In genomic region chr17:62703776-62704380, GRCh38 we compare ENCODE assay signal across 1 cellular context.
A peak's percentile ranks its signal among the peaks of the same experiment; 100 is the strongest.
TF ChIP-seq lines count a peak whose summit lies in the region.

No MANE protein-coding gene starts in this region.

TF ChIP-seq in HepG2, 621 proteins besides CTCF, POLR2A, EP300 and RAD21 (continued from another document):
- TF ChIP-seq, protein P1, sequence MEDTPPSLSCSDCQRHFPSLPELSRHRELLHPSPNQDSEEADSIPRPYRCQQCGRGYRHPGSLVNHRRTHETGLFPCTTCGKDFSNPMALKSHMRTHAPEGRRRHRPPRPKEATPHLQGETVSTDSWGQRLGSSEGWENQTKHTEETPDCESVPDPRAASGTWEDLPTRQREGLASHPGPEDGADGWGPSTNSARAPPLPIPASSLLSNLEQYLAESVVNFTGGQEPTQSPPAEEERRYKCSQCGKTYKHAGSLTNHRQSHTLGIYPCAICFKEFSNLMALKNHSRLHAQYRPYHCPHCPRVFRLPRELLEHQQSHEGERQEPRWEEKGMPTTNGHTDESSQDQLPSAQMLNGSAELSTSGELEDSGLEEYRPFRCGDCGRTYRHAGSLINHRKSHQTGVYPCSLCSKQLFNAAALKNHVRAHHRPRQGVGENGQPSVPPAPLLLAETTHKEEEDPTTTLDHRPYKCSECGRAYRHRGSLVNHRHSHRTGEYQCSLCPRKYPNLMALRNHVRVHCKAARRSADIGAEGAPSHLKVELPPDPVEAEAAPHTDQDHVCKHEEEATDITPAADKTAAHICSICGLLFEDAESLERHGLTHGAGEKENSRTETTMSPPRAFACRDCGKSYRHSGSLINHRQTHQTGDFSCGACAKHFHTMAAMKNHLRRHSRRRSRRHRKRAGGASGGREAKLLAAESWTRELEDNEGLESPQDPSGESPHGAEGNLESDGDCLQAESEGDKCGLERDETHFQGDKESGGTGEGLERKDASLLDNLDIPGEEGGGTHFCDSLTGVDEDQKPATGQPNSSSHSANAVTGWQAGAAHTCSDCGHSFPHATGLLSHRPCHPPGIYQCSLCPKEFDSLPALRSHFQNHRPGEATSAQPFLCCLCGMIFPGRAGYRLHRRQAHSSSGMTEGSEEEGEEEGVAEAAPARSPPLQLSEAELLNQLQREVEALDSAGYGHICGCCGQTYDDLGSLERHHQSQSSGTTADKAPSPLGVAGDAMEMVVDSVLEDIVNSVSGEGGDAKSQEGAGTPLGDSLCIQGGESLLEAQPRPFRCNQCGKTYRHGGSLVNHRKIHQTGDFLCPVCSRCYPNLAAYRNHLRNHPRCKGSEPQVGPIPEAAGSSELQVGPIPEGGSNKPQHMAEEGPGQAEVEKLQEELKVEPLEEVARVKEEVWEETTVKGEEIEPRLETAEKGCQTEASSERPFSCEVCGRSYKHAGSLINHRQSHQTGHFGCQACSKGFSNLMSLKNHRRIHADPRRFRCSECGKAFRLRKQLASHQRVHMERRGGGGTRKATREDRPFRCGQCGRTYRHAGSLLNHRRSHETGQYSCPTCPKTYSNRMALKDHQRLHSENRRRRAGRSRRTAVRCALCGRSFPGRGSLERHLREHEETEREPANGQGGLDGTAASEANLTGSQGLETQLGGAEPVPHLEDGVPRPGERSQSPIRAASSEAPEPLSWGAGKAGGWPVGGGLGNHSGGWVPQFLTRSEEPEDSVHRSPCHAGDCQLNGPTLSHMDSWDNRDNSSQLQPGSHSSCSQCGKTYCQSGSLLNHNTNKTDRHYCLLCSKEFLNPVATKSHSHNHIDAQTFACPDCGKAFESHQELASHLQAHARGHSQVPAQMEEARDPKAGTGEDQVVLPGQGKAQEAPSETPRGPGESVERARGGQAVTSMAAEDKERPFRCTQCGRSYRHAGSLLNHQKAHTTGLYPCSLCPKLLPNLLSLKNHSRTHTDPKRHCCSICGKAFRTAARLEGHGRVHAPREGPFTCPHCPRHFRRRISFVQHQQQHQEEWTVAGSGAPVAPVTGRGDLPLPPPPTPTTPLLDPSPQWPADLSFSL (CRISPR knock-in tag; IDR thresholded peaks at IDR 0.05) = no peak
- TF ChIP-seq HOXA9 (CRISPR knock-in tag; IDR thresholded peaks at IDR 0.05; ENCODE audit: borderline replicate concordance) (no peak), SP4 (CRISPR knock-in tag; IDR thresholded peaks at IDR 0.05) (peak; percentile 73), HDAC2 (CRISPR knock-in tag; IDR thresholded peaks at IDR 0.05) (no peak), ZNF441 (CRISPR knock-in tag; IDR thresholded peaks at IDR 0.05; ENCODE audit: borderline replicate concordance) (no peak), ZNF549 (CRISPR knock-in tag; IDR thresholded peaks at IDR 0.05) (no peak), GABPB1 (CRISPR knock-in tag; IDR thresholded peaks at IDR 0.05) (peak; percentile 82), ZNF552 (CRISPR knock-in tag; IDR thresholded peaks at IDR 0.05; ENCODE audit: borderline replicate concordance) (0 out of 2 replicates have a peak, but pooled peaks have one; percentile 42), PLSCR1 (CRISPR knock-in tag; IDR thresholded peaks at IDR 0.05; ENCODE audit: borderline replicate concordance) (no peak), ZNF772 (CRISPR knock-in tag; IDR thresholded peaks at IDR 0.05) (no peak), ZNF251 (CRISPR knock-in tag; IDR thresholded peaks at IDR 0.05) (no peak), TEAD3 (CRISPR knock-in tag; optimal IDR thresholded peaks at IDR 0.05; ENCODE audit: borderline replicate concordance) (peak; percentile 42), ZNF563 (CRISPR knock-in tag; IDR thresholded peaks at IDR 0.05) (peak; percentile 66; the same call in 1 of the 2 replicates)
- TF ChIP-seq, protein P2, sequence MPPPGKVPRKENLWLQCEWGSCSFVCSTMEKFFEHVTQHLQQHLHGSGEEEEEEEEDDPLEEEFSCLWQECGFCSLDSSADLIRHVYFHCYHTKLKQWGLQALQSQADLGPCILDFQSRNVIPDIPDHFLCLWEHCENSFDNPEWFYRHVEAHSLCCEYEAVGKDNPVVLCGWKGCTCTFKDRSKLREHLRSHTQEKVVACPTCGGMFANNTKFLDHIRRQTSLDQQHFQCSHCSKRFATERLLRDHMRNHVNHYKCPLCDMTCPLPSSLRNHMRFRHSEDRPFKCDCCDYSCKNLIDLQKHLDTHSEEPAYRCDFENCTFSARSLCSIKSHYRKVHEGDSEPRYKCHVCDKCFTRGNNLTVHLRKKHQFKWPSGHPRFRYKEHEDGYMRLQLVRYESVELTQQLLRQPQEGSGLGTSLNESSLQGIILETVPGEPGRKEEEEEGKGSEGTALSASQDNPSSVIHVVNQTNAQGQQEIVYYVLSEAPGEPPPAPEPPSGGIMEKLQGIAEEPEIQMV (CRISPR knock-in tag; IDR thresholded peaks at IDR 0.05; ENCODE audit: low read depth) = peak; percentile 53; the same call in 1 of the 2 replicates
- TF ChIP-seq, protein P3, sequence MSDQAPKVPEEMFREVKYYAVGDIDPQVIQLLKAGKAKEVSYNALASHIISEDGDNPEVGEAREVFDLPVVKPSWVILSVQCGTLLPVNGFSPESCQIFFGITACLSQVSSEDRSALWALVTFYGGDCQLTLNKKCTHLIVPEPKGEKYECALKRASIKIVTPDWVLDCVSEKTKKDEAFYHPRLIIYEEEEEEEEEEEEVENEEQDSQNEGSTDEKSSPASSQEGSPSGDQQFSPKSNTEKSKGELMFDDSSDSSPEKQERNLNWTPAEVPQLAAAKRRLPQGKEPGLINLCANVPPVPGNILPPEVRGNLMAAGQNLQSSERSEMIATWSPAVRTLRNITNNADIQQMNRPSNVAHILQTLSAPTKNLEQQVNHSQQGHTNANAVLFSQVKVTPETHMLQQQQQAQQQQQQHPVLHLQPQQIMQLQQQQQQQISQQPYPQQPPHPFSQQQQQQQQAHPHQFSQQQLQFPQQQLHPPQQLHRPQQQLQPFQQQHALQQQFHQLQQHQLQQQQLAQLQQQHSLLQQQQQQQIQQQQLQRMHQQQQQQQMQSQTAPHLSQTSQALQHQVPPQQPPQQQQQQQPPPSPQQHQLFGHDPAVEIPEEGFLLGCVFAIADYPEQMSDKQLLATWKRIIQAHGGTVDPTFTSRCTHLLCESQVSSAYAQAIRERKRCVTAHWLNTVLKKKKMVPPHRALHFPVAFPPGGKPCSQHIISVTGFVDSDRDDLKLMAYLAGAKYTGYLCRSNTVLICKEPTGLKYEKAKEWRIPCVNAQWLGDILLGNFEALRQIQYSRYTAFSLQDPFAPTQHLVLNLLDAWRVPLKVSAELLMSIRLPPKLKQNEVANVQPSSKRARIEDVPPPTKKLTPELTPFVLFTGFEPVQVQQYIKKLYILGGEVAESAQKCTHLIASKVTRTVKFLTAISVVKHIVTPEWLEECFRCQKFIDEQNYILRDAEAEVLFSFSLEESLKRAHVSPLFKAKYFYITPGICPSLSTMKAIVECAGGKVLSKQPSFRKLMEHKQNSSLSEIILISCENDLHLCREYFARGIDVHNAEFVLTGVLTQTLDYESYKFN (CRISPR knock-in tag; conservative IDR thresholded peaks at IDR 0.05) = 0 out of 2 replicates have a peak, but pooled peaks have one; percentile 24
TF ChIP-seq in HepG2: peak in this region for 62.
